Comparison of ENCODE assay signal across 8 cellular contexts in genomic region chr14:73027546-73027945, GRCh38. TPM values are rescaled to one million over a fixed set of nuclear protein-coding genes. Genes with fewer than 3 reads are reported as not detected.
A peak's percentile ranks its signal among the peaks of the same experiment; 100 is the strongest.
DNase-seq lines count a peak whose midpoint lies in the region; ATAC-seq and TF ChIP-seq lines count a peak whose summit lies in the region.

No MANE protein-coding gene starts in this region.

- ATAC-seq in gastrocnemius medialis: no peak

- H3K4me3 ChIP-seq in H7 (ENCODE audit: insufficient read depth, low read depth, low read length): peak overlapping the region; percentile 28
- peak overlapping the region; percentile 96 for H3K4me3 ChIP-seq in SK-N-MC
- peak overlapping the region; percentile 80 for H3K4me3 ChIP-seq in fibroblast of mammary gland (ENCODE audit: control insufficient read depth, low read depth, low read length)
- peak overlapping the region; percentile 63 to 92 (median 74) for H3K4me3 ChIP-seq in gastrocnemius medialis

- in situ Hi-C loops in gastrocnemius medialis (cut with MboI; ENCODE audit: low sequenced_read_pairs in 4 of 4): no loop called here

- no peaks in the 10 kb centered on the region for H3K9me3 ChIP-seq in SK-N-MC (ENCODE audit: low read depth, low read length)
- no peaks in the 10 kb centered on the region for H3K9me3 ChIP-seq in gastrocnemius medialis

- H3K27me3 ChIP-seq in H7 (ENCODE audit: control insufficient read depth, insufficient read depth, low read length) (no peaks in the 10 kb centered on the region), gastrocnemius medialis (no peaks in the 10 kb centered on the region)

- intact Hi-C loops in gastrocnemius medialis (cut with DNase I; ENCODE audit: low total_unique reads): loop anchor here (1.0 kb wide), 1 partner anchor 31 kb away; the partner anchor contains the start of gene RBM25

- H3K27ac ChIP-seq in SK-N-MC: peak overlapping the region; percentile 72
- peak overlapping the region; percentile 41 to 97 (median 75) for H3K27ac ChIP-seq in gastrocnemius medialis

- TF ChIP-seq POLR2A in gastrocnemius medialis (IDR thresholded peaks at IDR 0.05): no peak

- H3K4me1 ChIP-seq in gastrocnemius medialis: peaks cover 8 to 30% of the 10 kb centered on the region in 2 donors

- TF ChIP-seq CTCF in fibroblast of mammary gland (conservative IDR thresholded peaks at IDR 0.05; ENCODE audit: control insufficient read depth, insufficient read depth, low read depth, low read length): no peak
- TF ChIP-seq CTCF in gastrocnemius medialis (IDR thresholded peaks at IDR 0.05 in 4 of 5, conservative IDR thresholded peaks at IDR 0.05 in 1 of 5): no peak

- peaks cover 1% of the 10 kb centered on the region; the same call in 1 of the 2 replicates for H3K36me3 ChIP-seq in H7 (replicated peaks; ENCODE audit: control insufficient read depth, insufficient read depth, low read length)
- H3K36me3 ChIP-seq in SK-N-MC (ENCODE audit: insufficient read depth, low read length): peaks cover 6% of the 10 kb centered on the region
- peaks cover 0 to 17% of the 10 kb centered on the region in 2 donors for H3K36me3 ChIP-seq in gastrocnemius medialis

- DNase-seq in H7: no peak
- DNase-seq in SK-N-MC (ENCODE audit: low read depth, low spot score): no peak
- DNase-seq in fibroblast of mammary gland (ENCODE audit: low read depth): no peak
- DNase-seq in gastrocnemius medialis: no peak
- no peak for DNase-seq in NCI-H526 treated with DMSO at 0.1 percent for 48 hours (lab: John Stamatoyannopoulos, UW)
- no peak for DNase-seq in DMS114 treated with DMSO at 0.1 percent for 48 hours (lab: John Stamatoyannopoulos, UW; ENCODE audit: unreplicated experiment)
- no peak for DNase-seq in stimulated activated CD4-positive, alpha-beta T cell treated with anti-CD3 and anti-CD28 coated beads, Interleukin-15, amount 100 ng/mL, for 24 hours
- no peak for DNase-seq in NCI-H226

- peak overlapping the region; percentile 72 for H3K9ac ChIP-seq in SK-N-MC (ENCODE audit: insufficient read length)

RNA-seq across cellular contexts. Expression of gene ZFYVE1, which starts 0.6 kb away (rescaled TPM):
- total RNA-seq in H7 (2014; rRNA removed; shearing (Covaris generic)): 6.4 and 7.5 TPM in 2 replicates
- total RNA-seq in gastrocnemius medialis: 10 to 100 TPM; 16.7 to 28.3 (median 19.3) TPM

RNA-seq across cellular contexts. Expression of gene RBM25, which starts 30.8 kb away (rescaled TPM):
- total RNA-seq in H7 (2014; rRNA removed; shearing (Covaris generic)): 37.8 and 75.7 TPM in 2 replicates
- 10 to 100 TPM; 28.4 to 34.1 (median 30.1) TPM for total RNA-seq in gastrocnemius medialis

Comparison
In these comparisons a context has a peak if more than half of its experiments do, and no peak if none do; other contexts are left out.
1. H3K4me3 ChIP-seq: peak in every context shown above with its lines; median percentile 96 in SK-N-MC; 80 in fibroblast of mammary gland; 74 in gastrocnemius medialis; 28 in H7.